In the genomic region with DNA sequence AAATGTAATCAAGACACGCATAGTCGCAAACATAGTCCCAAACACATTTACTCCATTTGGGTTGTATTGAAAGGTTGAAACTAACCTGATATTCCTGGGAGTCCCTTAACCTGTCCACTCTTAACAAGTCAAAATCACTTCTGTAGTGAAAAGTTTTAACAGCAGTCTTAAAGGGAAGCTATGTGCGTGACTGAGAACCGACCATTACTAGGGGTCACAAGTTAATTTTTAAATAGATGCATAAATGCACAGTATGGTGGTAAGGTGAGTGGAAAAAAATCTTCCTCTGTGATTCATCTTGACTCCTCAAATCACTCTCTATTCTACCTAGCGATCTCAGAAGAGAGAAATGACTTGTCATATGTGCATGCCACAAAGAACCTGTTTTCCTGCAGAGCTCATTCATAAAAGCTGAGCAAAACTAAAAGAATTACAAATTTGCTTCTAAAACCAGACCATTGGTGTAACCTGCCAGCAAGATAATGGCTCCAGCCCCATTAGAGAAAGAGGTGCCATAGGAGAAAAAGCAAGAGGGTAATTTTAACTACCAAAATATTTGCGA, we compare ENCODE assay signal across 10 cellular contexts. TPM values are rescaled to one million over a fixed set of nuclear protein-coding genes. Genes with fewer than 3 reads are reported as not detected.
DNase-seq lines count a peak whose midpoint lies in the region; ATAC-seq and TF ChIP-seq lines count a peak whose summit lies in the region.
"Had no signal": no experiment of that assay in that cellular context is flagged by ENCODE, and none has a peak within 500 bp of the region (broad histone marks: within the 10 kb centered on the region; RNA-seq: fewer than 3 reads in every experiment).

No MANE protein-coding gene starts in this region.

- peak; percentile 72 for ATAC-seq in GM19452 (IDR thresholded peaks at IDR 0.05; ENCODE audit: unreplicated experiment)
- peak; percentile 63 for ATAC-seq in HG03095 (IDR thresholded peaks at IDR 0.05; ENCODE audit: unreplicated experiment)
- ATAC-seq in activated naive CD8-positive, alpha-beta T cell treated with anti-CD3 and anti-CD28 coated beads, Interleukin-2, amount 10 ng/mL, durations not matched to agents 7 days and 5 days (ENCODE audit: low read depth) = peak; percentile 54

- H3K27me3 Mint-ChIP-seq in activated naive CD8-positive, alpha-beta T cell treated with anti-CD3 and anti-CD28 coated beads, Interleukin-2, amount 10 ng/mL, durations not matched to agents 7 days and 5 days = no peaks in the 10 kb centered on the region
- peaks cover 0 to 13% (median 0%) of the 10 kb centered on the region in 3 donors for H3K27me3 Mint-ChIP-seq in CD14-positive monocyte (ENCODE audit: low read depth in 3 of 3)

- no peaks in the 10 kb centered on the region for H3K4me1 ChIP-seq in mesendoderm (ENCODE audit: control insufficient read depth, low read depth, low read length)

- WGBS in mesendoderm (ENCODE audit: extremely low coverage, insufficient coverage, low lambda C conversion rate) = no CpG with 5 or more reads among the region's 6 CpGs

- peak overlapping the region; percentile 25 for H3K4me3 Mint-ChIP-seq in activated naive CD8-positive, alpha-beta T cell treated with anti-CD3 and anti-CD28 coated beads, Interleukin-2, amount 10 ng/mL, durations not matched to agents 7 days and 5 days
- no peak overlapping the region for H3K4me3 Mint-ChIP-seq in CD14-positive monocyte

- no peak overlapping the region for H2BK15ac ChIP-seq in mesendoderm (replicated peaks; ENCODE audit: low read depth)

- H3K79me2 ChIP-seq in mesendoderm (ENCODE audit: control insufficient read depth, insufficient read depth, low read length) = no peaks in the 10 kb centered on the region

- intact Hi-C loops in CD14-positive monocyte (cut with micrococcal nuclease) = no loop called here

- H2AK5ac ChIP-seq in mesendoderm (ENCODE audit: low read length) = no peak overlapping the region

- no peak overlapping the region for H3K4me2 ChIP-seq in mesendoderm (ENCODE audit: low read length)

- H4K8ac ChIP-seq in mesendoderm (ENCODE audit: low read depth, low read length) = no peak overlapping the region

- H4K5ac ChIP-seq in mesendoderm (ENCODE audit: low read length) = no peak overlapping the region

- no peaks in the 10 kb centered on the region for H3K36me3 ChIP-seq in mesendoderm (ENCODE audit: control insufficient read depth, insufficient read depth, low read length)

- peaks cover 47% of the 10 kb centered on the region for H3K4me1 Mint-ChIP-seq in activated naive CD8-positive, alpha-beta T cell treated with anti-CD3 and anti-CD28 coated beads, Interleukin-2, amount 10 ng/mL, durations not matched to agents 7 days and 5 days
- peaks cover 14% of the 10 kb centered on the region for H3K4me1 Mint-ChIP-seq in CD14-positive monocyte

- H3K4me3 ChIP-seq in mesendoderm (ENCODE audit: low read length) = no peak overlapping the region

- no peaks in the 10 kb centered on the region for H3K27me3 ChIP-seq in mesendoderm (ENCODE audit: insufficient read depth, low read length, poor library complexity)

- H2BK5ac ChIP-seq in mesendoderm (ENCODE audit: low read length) = no peak overlapping the region

- peaks cover 24% of the 10 kb centered on the region for H3K36me3 Mint-ChIP-seq in activated naive CD8-positive, alpha-beta T cell treated with anti-CD3 and anti-CD28 coated beads, Interleukin-2, amount 10 ng/mL, durations not matched to agents 7 days and 5 days
- H3K36me3 Mint-ChIP-seq in CD14-positive monocyte = no peaks in the 10 kb centered on the region

- no peak overlapping the region for H3K27ac ChIP-seq in mesendoderm (ENCODE audit: low read depth, low read length)

- H2BK120ac ChIP-seq in mesendoderm (ENCODE audit: low read depth, low read length) = no peak overlapping the region

- peak; percentile 44 for DNase-seq in GM13976 (ENCODE audit: low spot score)
- no peak for DNase-seq in activated naive CD8-positive, alpha-beta T cell treated with anti-CD3 and anti-CD28 coated beads, Interleukin-2, amount 10 ng/mL, durations not matched to agents 7 days and 5 days
- DNase-seq in mesendoderm = no peak
- DNase-seq in NCI-H146 (lab: John Stamatoyannopoulos, UW) = no peak
- no peak for DNase-seq in stimulated activated CD4-positive, alpha-beta T cell treated with anti-CD3 and anti-CD28 coated beads, Interleukin-2, amount 100 ng/mL, for 24 hours
- no peak for DNase-seq in CD14-positive monocyte (ENCODE audit: low spot score)
- DNase-seq: NCI-H1436 had no signal

- H3K4ac ChIP-seq in mesendoderm (ENCODE audit: low read depth, low read length) = no peak overlapping the region

- no peak for TF ChIP-seq CTCF in GM13976 (IDR thresholded peaks at IDR 0.05; ENCODE audit: borderline replicate concordance, control extremely low read depth, extremely low read depth, insufficient read depth, missing control alignments)
- TF ChIP-seq CTCF in CD14-positive monocyte (IDR thresholded peaks at IDR 0.05) = no peak

- in situ Hi-C loops in GM13976 (cut with MboI; ENCODE audit: low sequenced_read_pairs, unreplicated experiment) = no loop called here

- H3K18ac ChIP-seq in mesendoderm (ENCODE audit: low read length) = no peak overlapping the region

- H3K27ac Mint-ChIP-seq in activated naive CD8-positive, alpha-beta T cell treated with anti-CD3 and anti-CD28 coated beads, Interleukin-2, amount 10 ng/mL, durations not matched to agents 7 days and 5 days = peak overlapping the region; percentile 32
- no peak overlapping the region for H3K27ac Mint-ChIP-seq in CD14-positive monocyte

- POLR2A ChIA-PET in activated naive CD8-positive, alpha-beta T cell treated with anti-CD3 and anti-CD28 coated beads, Interleukin-2, amount 10 ng/mL, durations not matched to agents 7 days and 5 days (lab: Charles Lee) = interaction anchor here (1.0 to 3.1 kb wide), 9 partner anchors 10 to 57 kb away, joined by 3 to 24 read pairs (median 5); partner anchors contain the start of genes CLDND1 and CPOX

- peaks cover under 1% of the 10 kb centered on the region for H3K9me3 Mint-ChIP-seq in activated naive CD8-positive, alpha-beta T cell treated with anti-CD3 and anti-CD28 coated beads, Interleukin-2, amount 10 ng/mL, durations not matched to agents 7 days and 5 days
- H3K9me3 Mint-ChIP-seq in CD14-positive monocyte = no peaks in the 10 kb centered on the region

- no peaks in the 10 kb centered on the region for H3K79me1 ChIP-seq in mesendoderm (ENCODE audit: low read length)

- no peak overlapping the region for H3K56ac ChIP-seq in mesendoderm (ENCODE audit: low read length)

- no peak overlapping the region for H3K23ac ChIP-seq in mesendoderm (ENCODE audit: low read length)

- no peak overlapping the region for H3K9ac ChIP-seq in mesendoderm (ENCODE audit: low read length)

RNA-seq across cellular contexts. Expression of gene GPR15, which starts 4.8 kb away (rescaled TPM):
- total RNA-seq in activated naive CD8-positive, alpha-beta T cell treated with anti-CD3 and anti-CD28 coated beads, Interleukin-2, amount 10 ng/mL, durations not matched to agents 7 days and 5 days = 10 to 100 TPM; 40.6 to 44.1 TPM
- polyA plus RNA-seq in mesendoderm (2013, experiment 1 of 2) = not detected
- not detected for polyA plus RNA-seq in mesendoderm (2013, experiment 2 of 2)
- not detected for polyA plus RNA-seq in CD14-positive monocyte

RNA-seq across cellular contexts. Expression of gene CLDND1, which starts 13.8 kb away (rescaled TPM):
- 100 to 1,000 TPM; 534 to 542 TPM for total RNA-seq in activated naive CD8-positive, alpha-beta T cell treated with anti-CD3 and anti-CD28 coated beads, Interleukin-2, amount 10 ng/mL, durations not matched to agents 7 days and 5 days
- 104 TPM for polyA plus RNA-seq in mesendoderm (2013, experiment 1 of 2)
- polyA plus RNA-seq in mesendoderm (2013, experiment 2 of 2) = 110 TPM
- polyA plus RNA-seq in CD14-positive monocyte = 10 to 100 TPM; 65.3 to 76.0 TPM

RNA-seq across cellular contexts. Expression of gene OR5K2, which starts 39.1 kb away (rescaled TPM):
- total RNA-seq in activated naive CD8-positive, alpha-beta T cell treated with anti-CD3 and anti-CD28 coated beads, Interleukin-2, amount 10 ng/mL, durations not matched to agents 7 days and 5 days = not detected
- polyA plus RNA-seq in mesendoderm (2013, experiment 1 of 2) = not detected
- not detected for polyA plus RNA-seq in mesendoderm (2013, experiment 2 of 2)
- not detected for polyA plus RNA-seq in CD14-positive monocyte
- total RNA-seq: activated CD8-positive, alpha-beta memory T cell treated with anti-CD3 and anti-CD28 coated beads for 36 hours had no signal

RNA-seq across cellular contexts. Expression of gene CPOX, which starts 56.9 kb away (rescaled TPM):
- 10 to 100 TPM; 51.1 to 52.2 TPM for total RNA-seq in activated naive CD8-positive, alpha-beta T cell treated with anti-CD3 and anti-CD28 coated beads, Interleukin-2, amount 10 ng/mL, durations not matched to agents 7 days and 5 days
- 11.0 TPM for polyA plus RNA-seq in mesendoderm (2013, experiment 1 of 2)
- 11.1 TPM for polyA plus RNA-seq in mesendoderm (2013, experiment 2 of 2)
- polyA plus RNA-seq in CD14-positive monocyte = 1 to 10 TPM; 4.2 to 5.2 TPM
